ENCODE assay signal across 11 cellular contexts in genomic region chr10:124611738-124612137, GRCh38.
DNase-seq lines count a peak whose midpoint lies in the region; ATAC-seq and TF ChIP-seq lines count a peak whose summit lies in the region.
"Had no signal": no experiment of that assay in that cellular context is flagged by ENCODE, and none has a peak within 500 bp of the region (broad histone marks: within the 10 kb centered on the region; RNA-seq: fewer than 3 reads in every experiment).

No MANE protein-coding gene starts in this region.

- POLR2A ChIA-PET in activated CD4-positive, alpha-beta T cell treated with anti-CD3 and anti-CD28 coated beads for 36 hours (lab: Charles Lee), result no interaction called here

- no peak overlapping the region for H3K4me3 ChIP-seq in transverse colon
- no peak overlapping the region for H3K4me3 ChIP-seq in esophagus squamous epithelium
- no peak overlapping the region for H3K4me3 ChIP-seq in BE2C (ENCODE audit: low read depth, low read length)
- H3K4me3 ChIP-seq: cardiac muscle cell, hepatocyte had no signal

- TF ChIP-seq CTCF in transverse colon (IDR thresholded peaks at IDR 0.05) (no peak), esophagus squamous epithelium (IDR thresholded peaks at IDR 0.05) (no peak), BE2C (IDR thresholded peaks at IDR 0.05; ENCODE audit: low read depth, low read length) (no peak)

- peak; percentile 57 for DNase-seq in activated CD4-positive, alpha-beta T cell treated with anti-CD3 and anti-CD28 coated beads for 36 hours
- DNase-seq in activated CD4-positive, alpha-beta T cell treated with anti-CD3 and anti-CD28 coated beads, Interleukin-2, amount 50 U/mL, for 4 hours, result no peak
- DNase-seq in activated CD4-positive, alpha-beta T cell treated with anti-CD3 and anti-CD28 coated beads, Interleukin-2, amount 10 ng/mL, durations not matched to agents 24 days and 14 days, result peak; percentile 76
- peak; percentile 21 for DNase-seq in effector CD4-positive, alpha-beta T cell
- DNase-seq in transverse colon, result peak; percentile 42
- DNase-seq in NCI-H2171 (lab: John Stamatoyannopoulos, UW), result no peak
- no peak for DNase-seq in esophagus squamous epithelium (lab: John Stamatoyannopoulos, UW)
- no peak for DNase-seq in BE2C
- DNase-seq: NCI-H2107 had no signal

- no peaks in the 10 kb centered on the region for H3K27me3 Mint-ChIP-seq in activated CD4-positive, alpha-beta T cell treated with anti-CD3 and anti-CD28 coated beads for 36 hours
- peaks cover 1% of the 10 kb centered on the region for H3K27me3 Mint-ChIP-seq in activated CD4-positive, alpha-beta T cell treated with anti-CD3 and anti-CD28 coated beads, Interleukin-2, amount 10 ng/mL, durations not matched to agents 24 days and 14 days

- intact Hi-C loops in activated CD4-positive, alpha-beta T cell treated with anti-CD3 and anti-CD28 coated beads for 36 hours (cut with DNase I, micrococcal nuclease), result loop anchor here in 1 of 2 experiments (5.0 kb wide), 1 partner anchor 131 kb away; the partner anchor contains the start of gene FAM53B
- intact Hi-C loops in activated CD4-positive, alpha-beta T cell treated with anti-CD3 and anti-CD28 coated beads, Interleukin-2, amount 10 ng/mL, durations not matched to agents 24 days and 14 days (cut with micrococcal nuclease), result no loop called here
- intact Hi-C loops in transverse colon (cut with DNase I; ENCODE audit: low total_unique reads) (no loop called here), esophagus squamous epithelium (cut with DNase I) (no loop called here)

- H3K4me1 ChIP-seq in transverse colon, result peaks cover 0 to 20% (median 7%) of the 10 kb centered on the region in 4 donors
- peaks cover 11 to 53% (median 22%) of the 10 kb centered on the region in 3 donors for H3K4me1 ChIP-seq in esophagus squamous epithelium
- H3K4me1 ChIP-seq in BE2C, result peaks cover 8% of the 10 kb centered on the region

- H3K36me3 Mint-ChIP-seq in activated CD4-positive, alpha-beta T cell treated with anti-CD3 and anti-CD28 coated beads for 36 hours (ENCODE audit: low read depth), result no peaks in the 10 kb centered on the region
- peaks cover 2% of the 10 kb centered on the region for H3K36me3 Mint-ChIP-seq in activated CD4-positive, alpha-beta T cell treated with anti-CD3 and anti-CD28 coated beads, Interleukin-2, amount 10 ng/mL, durations not matched to agents 24 days and 14 days (ENCODE audit: low read depth)

- no peak overlapping the region for H3K27ac Mint-ChIP-seq in activated CD4-positive, alpha-beta T cell treated with anti-CD3 and anti-CD28 coated beads for 36 hours
- H3K27ac Mint-ChIP-seq in activated CD4-positive, alpha-beta T cell treated with anti-CD3 and anti-CD28 coated beads, Interleukin-2, amount 10 ng/mL, durations not matched to agents 24 days and 14 days, result no peak overlapping the region

- TF ChIP-seq EP300 in transverse colon (IDR thresholded peaks at IDR 0.05; ENCODE audit: low read depth), result no peak

- H3K9me3 ChIP-seq in transverse colon (no peaks in the 10 kb centered on the region), esophagus squamous epithelium (no peaks in the 10 kb centered on the region), BE2C (no peaks in the 10 kb centered on the region)

- no peak for TF ChIP-seq POLR2A in transverse colon (IDR thresholded peaks at IDR 0.05)
- TF ChIP-seq POLR2A in esophagus squamous epithelium (IDR thresholded peaks at IDR 0.05), result no peak

- no peak overlapping the region for H3K4me3 Mint-ChIP-seq in activated CD4-positive, alpha-beta T cell treated with anti-CD3 and anti-CD28 coated beads for 36 hours
- peak overlapping the region; percentile 21 for H3K4me3 Mint-ChIP-seq in activated CD4-positive, alpha-beta T cell treated with anti-CD3 and anti-CD28 coated beads, Interleukin-2, amount 10 ng/mL, durations not matched to agents 24 days and 14 days

- no peaks in the 10 kb centered on the region for H3K27me3 ChIP-seq in transverse colon
- no peaks in the 10 kb centered on the region for H3K27me3 ChIP-seq in esophagus squamous epithelium
- no peaks in the 10 kb centered on the region for H3K27me3 ChIP-seq in BE2C
- H3K27me3 ChIP-seq: cardiac muscle cell, hepatocyte had no signal

- peaks cover 35% of the 10 kb centered on the region for H3K4me1 Mint-ChIP-seq in activated CD4-positive, alpha-beta T cell treated with anti-CD3 and anti-CD28 coated beads for 36 hours
- peaks cover 29% of the 10 kb centered on the region for H3K4me1 Mint-ChIP-seq in activated CD4-positive, alpha-beta T cell treated with anti-CD3 and anti-CD28 coated beads, Interleukin-2, amount 10 ng/mL, durations not matched to agents 24 days and 14 days

- peak overlapping the region in 2 of 4 donors; percentile 8 to 27 for H3K27ac ChIP-seq in transverse colon
- peak overlapping the region in 2 of 4 donors; percentile 7 to 57 for H3K27ac ChIP-seq in esophagus squamous epithelium
- H3K27ac ChIP-seq: cardiac muscle cell, hepatocyte had no signal

- WGBS in transverse colon (ENCODE audit: low coverage in 1 of 2), 2 donors, result 68% methylated on average over 11 of the region's 11 CpGs; no CpG with 5 or more reads in 1 of the 2 donors
- WGBS in esophagus squamous epithelium, 2 donors, result 20 to 63% methylated on average over 1 to 3 of the region's 11 CpGs

- CTCF ChIA-PET in activated CD4-positive, alpha-beta T cell treated with anti-CD3 and anti-CD28 coated beads for 36 hours (lab: Charles Lee), result interaction anchor here (1.4 kb wide), 1 partner anchor 36 kb away, joined by 4 read pairs; no protein-coding TSS in a partner anchor

- ATAC-seq in activated CD4-positive, alpha-beta T cell treated with anti-CD3 and anti-CD28 coated beads for 36 hours, result peak; percentile 46

- H3K36me3 ChIP-seq in transverse colon (no peaks in the 10 kb centered on the region), esophagus squamous epithelium (peaks cover 0 to 23% (median 0%) of the 10 kb centered on the region in 3 donors), BE2C (no peaks in the 10 kb centered on the region)
- H3K36me3 ChIP-seq: cardiac muscle cell had no signal

- in situ Hi-C loops in transverse colon (cut with MboI; ENCODE audit: low pct_ligation_motif_present in 1 of 4, low pct_unique_long_range_greater_than_20kb in 1 of 4, low sequenced_read_pairs in 3 of 4), result no loop called here

- no peaks in the 10 kb centered on the region for H3K9me3 Mint-ChIP-seq in activated CD4-positive, alpha-beta T cell treated with anti-CD3 and anti-CD28 coated beads for 36 hours (ENCODE audit: low read depth)
- H3K9me3 Mint-ChIP-seq in activated CD4-positive, alpha-beta T cell treated with anti-CD3 and anti-CD28 coated beads, Interleukin-2, amount 10 ng/mL, durations not matched to agents 24 days and 14 days, result no peaks in the 10 kb centered on the region

Comparison
In these comparisons a context has a peak if more than half of its experiments do, and no peak if none do; other contexts are left out.
1. DNase-seq: peak in activated CD4-positive, alpha-beta T cell treated with anti-CD3 and anti-CD28 coated beads for 36 hours (single experiment), activated CD4-positive, alpha-beta T cell treated with anti-CD3 and anti-CD28 coated beads, Interleukin-2, amount 10 ng/mL, durations not matched to agents 24 days and 14 days (single experiment), effector CD4-positive, alpha-beta T cell (single experiment) and transverse colon (single experiment); none in activated CD4-positive, alpha-beta T cell treated with anti-CD3 and anti-CD28 coated beads, Interleukin-2, amount 50 U/mL, for 4 hours (0 of 2), NCI-H2171 (single experiment), esophagus squamous epithelium (single experiment) and BE2C (single experiment).